Comparison of ENCODE assay signal across 8 cellular contexts in the genomic region with DNA sequence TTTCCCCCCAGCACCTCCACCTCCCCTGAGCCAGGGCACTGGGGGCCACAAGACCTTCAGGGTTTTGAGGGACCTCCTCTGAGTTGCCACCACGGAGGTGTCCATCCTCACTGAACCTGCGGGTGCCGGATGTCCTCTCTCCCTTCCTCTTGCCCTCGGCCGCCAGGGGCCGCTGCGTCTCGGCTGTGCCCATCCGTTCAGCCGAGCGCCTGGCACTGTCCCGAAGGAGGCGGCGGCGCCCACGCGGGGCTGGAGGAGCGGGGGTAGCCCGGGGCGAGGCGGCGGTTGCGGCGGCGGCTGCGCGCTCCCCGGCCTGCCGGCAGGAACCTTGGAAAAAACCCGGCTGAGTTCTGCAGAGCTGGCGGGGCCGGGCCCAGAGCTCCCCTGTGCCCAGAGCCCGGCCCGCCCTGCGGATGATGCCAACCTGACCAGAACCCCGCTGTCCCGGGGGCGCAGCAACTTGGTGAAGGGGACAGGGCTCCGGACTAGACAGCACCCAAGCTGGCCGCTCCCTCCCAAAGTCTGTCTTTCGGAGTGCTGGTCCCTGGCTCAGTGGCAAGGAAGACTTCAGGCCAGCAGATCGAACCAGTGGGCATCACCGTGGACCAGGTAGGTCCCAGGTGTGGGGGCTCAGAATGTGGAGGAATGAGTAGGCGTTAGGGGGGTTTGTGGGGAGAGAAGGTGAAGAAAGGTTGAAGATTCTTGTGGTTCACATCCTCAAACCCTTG. TPM values are rescaled to one million over a fixed set of nuclear protein-coding genes. Genes with fewer than 3 reads are reported as not detected.
A peak's percentile ranks its signal among the peaks of the same experiment; 100 is the strongest.
DNase-seq lines count a peak whose midpoint lies in the region; ATAC-seq and TF ChIP-seq lines count a peak whose summit lies in the region.

No MANE protein-coding gene starts in this region.

- no peaks in the 10 kb centered on the region; the same call in 1 of the 2 replicates for H3K9me3 ChIP-seq in AG04450 (ENCODE audit: control insufficient read depth, insufficient read depth, low read length)
- H3K9me3 ChIP-seq in GM23248 (ENCODE audit: low read depth) = no peaks in the 10 kb centered on the region

- CTCF ChIA-PET in AG04450 (lab: Charles Lee) = interaction anchor here (0.5 to 12.0 kb wide), 49 partner anchors 8 to 1071 kb away, joined by 3 to 515 read pairs (median 4); a partner anchor contains a TSS

- no peak for ATAC-seq in GM18502 (IDR thresholded peaks at IDR 0.05; ENCODE audit: poor library complexity, unreplicated experiment)

- H3K4me3 ChIP-seq in AG04450 (ENCODE audit: low read depth, low read length) (peak overlapping the region; percentile 17; the same call in 1 of the 2 replicates), GM23248 (peak overlapping the region; percentile 63)

- no peak overlapping the region for H3K27ac ChIP-seq in AG04450 (ENCODE audit: low read depth, low read length)
- no peak overlapping the region for H3K27ac ChIP-seq in GM23248

- no peaks in the 10 kb centered on the region for H3K9me2 ChIP-seq in GM23248 (ENCODE audit: insufficient read depth)

- peak overlapping the region; percentile 74 for H3K4me2 ChIP-seq in GM23248 (ENCODE audit: unreplicated experiment)

- TF ChIP-seq CTCF in AG04450 (IDR thresholded peaks at IDR 0.05; ENCODE audit: low read depth, low read length) = peak; percentile 82

- peak overlapping the region; percentile 44 for H2AFZ ChIP-seq in GM23248

- no peaks in the 10 kb centered on the region for H3K36me3 ChIP-seq in GM23248 (ENCODE audit: low read depth)

- 8 to 10% methylated on average over 35 to 40 of the region's 44 CpGs for WGBS in GM23248 (ENCODE audit: low coverage in 1 of 2, low lambda C conversion rate in 2 of 2, missing lambda C conversion rate in 2 of 2), 2 experiments

- H3F3A ChIP-seq in GM23248 (ENCODE audit: insufficient read depth) = peaks cover 5% of the 10 kb centered on the region

- peaks cover 3% of the 10 kb centered on the region for H3K27me3 ChIP-seq in AG04450 (ENCODE audit: control insufficient read depth, insufficient read depth, low read length)
- H3K27me3 ChIP-seq in GM23248 (replicated peaks; ENCODE audit: insufficient read depth) = no peaks in the 10 kb centered on the region

- no peaks in the 10 kb centered on the region for H4K20me1 ChIP-seq in GM23248 (ENCODE audit: insufficient read depth)

- H3K79me2 ChIP-seq in GM23248 (ENCODE audit: insufficient read depth) = no peaks in the 10 kb centered on the region

- DNase-seq in AG04450 (ENCODE audit: low read depth, low spot score) = no peak
- peak; percentile 94 for DNase-seq in GM23248
- DNase-seq in NCI-H510A (lab: John Stamatoyannopoulos, UW) = peak; percentile 67
- peak; percentile 44 to 61 for DNase-seq in activated CD4-positive, alpha-beta T cell treated with anti-CD3 and anti-CD28 coated beads, Interleukin-2, amount 50 U/mL, for 24 hours (ENCODE audit: low read depth in 1 of 2, low spot score in 1 of 2)
- peak; percentile 59 for DNase-seq in dedifferentiated amniotic fluid mesenchymal stem cell (ENCODE audit: extremely low spot score)
- peak; percentile 55 to 61 for DNase-seq in lung microvascular endothelial cell (ENCODE audit: low read depth in 2 of 2)
- DNase-seq in stimulated activated CD4-positive, alpha-beta T cell treated with anti-CD3 and anti-CD28 coated beads, TNF-alpha, amount 100 ng/mL, for 4 hours (ENCODE audit: low read depth in 3 of 3) = peak; percentile 56 to 63 (median 62)

- H3K9ac ChIP-seq in GM23248 = peak overlapping the region; percentile 35

- peaks cover 7% of the 10 kb centered on the region for H3K4me1 ChIP-seq in GM23248 (ENCODE audit: insufficient read depth)

- POLR2A ChIA-PET in AG04450 (lab: Yijun Ruan, JAX) = no interaction called here

- in situ Hi-C loops in GM23248 (cut with MboI) = no loop called here

RNA-seq across cellular contexts. Expression of a gene that starts 3.7 kb away (rescaled TPM):
- polyA plus RNA-seq in AG04450 (2011; rRNA removed) (1.3 and 2.1 TPM in 2 replicates), GM23248 (2016; fragmentation: Nextera tagmentation; extraction: Ambion mirVana) (0.95 and 1.5 TPM in 2 replicates)
- 1.2 and 1.4 TPM in 2 replicates for polyA minus RNA-seq in AG04450 (2011; rRNA and poly(A)+ RNA removed)
- total RNA-seq in GM23248 (2014; rRNA removed; shearing (Covaris generic)) = 0.13 and 0.54 TPM in 2 replicates
- 0.65 and 0.79 TPM in 2 replicates for total RNA-seq in lung microvascular endothelial cell

RNA-seq across cellular contexts. Expression of a gene that starts 11.9 kb away (rescaled TPM):
- polyA plus RNA-seq in AG04450 (2011; rRNA removed) (574 and 734 TPM in 2 replicates), GM23248 (2016; fragmentation: Nextera tagmentation; extraction: Ambion mirVana) (711 and 762 TPM in 2 replicates)
- 394 and 521 TPM in 2 replicates for polyA minus RNA-seq in AG04450 (2011; rRNA and poly(A)+ RNA removed)
- total RNA-seq in GM23248 (2014; rRNA removed; shearing (Covaris generic)) = 486 and 625 TPM in 2 replicates
- total RNA-seq in lung microvascular endothelial cell = 538 and 654 TPM in 2 replicates

RNA-seq across cellular contexts. Expression of a gene that starts 44.4 kb away (rescaled TPM):
- polyA plus RNA-seq in AG04450 (2011; rRNA removed) = 58.1 and 59.2 TPM in 2 replicates
- 107 and 127 TPM in 2 replicates for polyA minus RNA-seq in AG04450 (2011; rRNA and poly(A)+ RNA removed)
- 16.5 and 24.9 TPM in 2 replicates for total RNA-seq in GM23248 (2014; rRNA removed; shearing (Covaris generic))
- 29.1 and 31.1 TPM in 2 replicates for polyA plus RNA-seq in GM23248 (2016; fragmentation: Nextera tagmentation; extraction: Ambion mirVana)
- total RNA-seq in lung microvascular endothelial cell = 35.5 and 39.5 TPM in 2 replicates
